Comparison of ENCODE assay signal across 1 cellular context in the genomic region with DNA sequence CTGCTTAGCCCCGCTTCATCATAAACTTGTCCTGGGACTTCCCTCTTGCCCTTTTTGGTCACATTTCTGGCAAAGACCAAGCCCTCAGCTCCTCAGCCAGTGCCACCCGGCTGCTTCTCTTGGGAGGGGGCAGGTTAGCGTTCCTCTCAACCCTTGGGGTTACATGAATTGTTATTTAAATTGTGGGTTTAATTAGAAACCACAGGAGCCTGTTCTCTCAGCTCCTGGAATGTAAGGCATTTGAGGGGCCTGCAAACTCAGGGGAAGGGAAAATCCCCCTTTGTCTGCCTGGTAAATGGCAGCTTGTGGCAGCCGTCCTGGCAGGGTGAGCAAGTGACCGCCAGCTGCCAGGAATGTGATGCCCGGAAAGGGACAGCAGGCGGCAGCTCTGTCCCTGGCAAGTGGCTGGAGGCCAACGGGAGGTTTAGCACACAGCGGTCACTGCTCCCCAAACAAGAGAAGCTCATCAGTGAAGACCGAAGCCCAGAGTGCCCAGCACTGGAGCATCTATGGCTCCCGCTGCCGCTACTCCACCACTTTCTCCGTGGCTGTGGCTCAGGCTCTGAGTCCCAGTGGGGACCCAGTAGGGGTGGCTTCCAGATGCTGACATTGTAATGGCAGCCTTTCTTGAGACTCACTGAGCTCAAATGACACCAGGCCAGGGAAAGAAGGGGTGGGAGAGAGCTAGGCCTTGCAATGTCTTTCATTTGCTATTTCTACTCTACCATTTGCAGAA.
TF ChIP-seq lines count a peak whose summit lies in the region.

No MANE protein-coding gene starts in this region.

TF ChIP-seq in WTC11, 78 proteins besides CTCF, POLR2A, EP300 and RAD21 (continued from another document and continues in another):
- TF ChIP-seq, protein P1, sequence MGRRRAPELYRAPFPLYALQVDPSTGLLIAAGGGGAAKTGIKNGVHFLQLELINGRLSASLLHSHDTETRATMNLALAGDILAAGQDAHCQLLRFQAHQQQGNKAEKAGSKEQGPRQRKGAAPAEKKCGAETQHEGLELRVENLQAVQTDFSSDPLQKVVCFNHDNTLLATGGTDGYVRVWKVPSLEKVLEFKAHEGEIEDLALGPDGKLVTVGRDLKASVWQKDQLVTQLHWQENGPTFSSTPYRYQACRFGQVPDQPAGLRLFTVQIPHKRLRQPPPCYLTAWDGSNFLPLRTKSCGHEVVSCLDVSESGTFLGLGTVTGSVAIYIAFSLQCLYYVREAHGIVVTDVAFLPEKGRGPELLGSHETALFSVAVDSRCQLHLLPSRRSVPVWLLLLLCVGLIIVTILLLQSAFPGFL (CRISPR knock-in tag; IDR thresholded peaks at IDR 0.05; ENCODE audit: borderline replicate concordance): no peak
- TF ChIP-seq, protein P2, sequence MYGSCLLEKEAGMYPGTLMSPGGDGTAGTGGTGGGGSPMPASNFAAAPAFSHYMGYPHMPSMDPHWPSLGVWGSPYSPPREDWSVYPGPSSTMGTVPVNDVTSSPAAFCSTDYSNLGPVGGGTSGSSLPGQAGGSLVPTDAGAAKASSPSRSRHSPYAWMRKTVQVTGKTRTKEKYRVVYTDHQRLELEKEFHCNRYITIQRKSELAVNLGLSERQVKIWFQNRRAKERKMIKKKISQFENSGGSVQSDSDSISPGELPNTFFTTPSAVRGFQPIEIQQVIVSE (CRISPR knock-in tag; IDR thresholded peaks at IDR 0.05; ENCODE audit: borderline replicate concordance): no peak
- TF ChIP-seq ZNF423 (CRISPR knock-in tag; IDR thresholded peaks at IDR 0.05) (peak; percentile 56; the same call in 1 of the 2 replicates), GABPB1 (CRISPR knock-in tag; IDR thresholded peaks at IDR 0.05) (no peak), NFATC4 (CRISPR knock-in tag; IDR thresholded peaks at IDR 0.05) (no peak), STAT6 (CRISPR knock-in tag; conservative IDR thresholded peaks at IDR 0.05; ENCODE audit: low read depth) (no peak), ESRRA (CRISPR knock-in tag; IDR thresholded peaks at IDR 0.05; ENCODE audit: borderline replicate concordance) (no peak), TP53 (CRISPR knock-in tag; IDR thresholded peaks at IDR 0.05) (peak; percentile 65; the same call in 1 of the 2 replicates), E2F5 (CRISPR knock-in tag; IDR thresholded peaks at IDR 0.05) (no peak), ZNF317 (CRISPR knock-in tag; IDR thresholded peaks at IDR 0.05; ENCODE audit: borderline replicate concordance, low read depth) (no peak), ETV6 (CRISPR knock-in tag; IDR thresholded peaks at IDR 0.05) (peak; percentile 88), ZNF232 (CRISPR knock-in tag; IDR thresholded peaks at IDR 0.05) (no peak), NR1H2 (CRISPR knock-in tag; IDR thresholded peaks at IDR 0.05) (no peak), SP1 (CRISPR knock-in tag; conservative IDR thresholded peaks at IDR 0.05) (peak; percentile 24), IRF2 (CRISPR knock-in tag; IDR thresholded peaks at IDR 0.05; ENCODE audit: borderline replicate concordance, low read depth) (no peak), NR2C2 (CRISPR knock-in tag; IDR thresholded peaks at IDR 0.05) (no peak), ELF4 (CRISPR knock-in tag; IDR thresholded peaks at IDR 0.05; ENCODE audit: low read depth) (no peak), NFE2L1 (CRISPR knock-in tag; IDR thresholded peaks at IDR 0.05) (no peak), USF1 (CRISPR knock-in tag; IDR thresholded peaks at IDR 0.05) (no peak), EMX1 (CRISPR knock-in tag; IDR thresholded peaks at IDR 0.05) (no peak), NR3C1 (CRISPR knock-in tag; conservative IDR thresholded peaks at IDR 0.05; ENCODE audit: low read depth) (no peak), ERG (CRISPR knock-in tag; IDR thresholded peaks at IDR 0.05) (no peak), AR (CRISPR knock-in tag; IDR thresholded peaks at IDR 0.05) (no peak), IRF1 (CRISPR knock-in tag; IDR thresholded peaks at IDR 0.05) (no peak), ZNF138 (CRISPR knock-in tag; conservative IDR thresholded peaks at IDR 0.05) (no peak), MXD4 (CRISPR knock-in tag; IDR thresholded peaks at IDR 0.05; ENCODE audit: borderline replicate concordance) (no peak), TCF7 (CRISPR knock-in tag; IDR thresholded peaks at IDR 0.05; ENCODE audit: low read depth) (no peak)
- TF ChIP-seq, protein P3, sequence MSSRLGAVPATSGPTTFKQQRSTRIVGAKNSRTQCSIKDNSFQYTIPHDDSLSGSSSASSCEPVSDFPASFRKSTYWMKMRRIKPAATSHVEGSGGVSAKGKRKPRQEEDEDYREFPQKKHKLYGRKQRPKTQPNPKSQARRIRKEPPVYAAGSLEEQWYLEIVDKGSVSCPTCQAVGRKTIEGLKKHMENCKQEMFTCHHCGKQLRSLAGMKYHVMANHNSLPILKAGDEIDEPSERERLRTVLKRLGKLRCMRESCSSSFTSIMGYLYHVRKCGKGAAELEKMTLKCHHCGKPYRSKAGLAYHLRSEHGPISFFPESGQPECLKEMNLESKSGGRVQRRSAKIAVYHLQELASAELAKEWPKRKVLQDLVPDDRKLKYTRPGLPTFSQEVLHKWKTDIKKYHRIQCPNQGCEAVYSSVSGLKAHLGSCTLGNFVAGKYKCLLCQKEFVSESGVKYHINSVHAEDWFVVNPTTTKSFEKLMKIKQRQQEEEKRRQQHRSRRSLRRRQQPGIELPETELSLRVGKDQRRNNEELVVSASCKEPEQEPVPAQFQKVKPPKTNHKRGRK (CRISPR knock-in tag; IDR thresholded peaks at IDR 0.05; ENCODE audit: borderline replicate concordance): no peak
- TF ChIP-seq, protein P4, sequence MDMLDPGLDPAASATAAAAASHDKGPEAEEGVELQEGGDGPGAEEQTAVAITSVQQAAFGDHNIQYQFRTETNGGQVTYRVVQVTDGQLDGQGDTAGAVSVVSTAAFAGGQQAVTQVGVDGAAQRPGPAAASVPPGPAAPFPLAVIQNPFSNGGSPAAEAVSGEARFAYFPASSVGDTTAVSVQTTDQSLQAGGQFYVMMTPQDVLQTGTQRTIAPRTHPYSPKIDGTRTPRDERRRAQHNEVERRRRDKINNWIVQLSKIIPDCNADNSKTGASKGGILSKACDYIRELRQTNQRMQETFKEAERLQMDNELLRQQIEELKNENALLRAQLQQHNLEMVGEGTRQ (CRISPR knock-in tag; IDR thresholded peaks at IDR 0.05): no peak
- TF ChIP-seq, protein P5, sequence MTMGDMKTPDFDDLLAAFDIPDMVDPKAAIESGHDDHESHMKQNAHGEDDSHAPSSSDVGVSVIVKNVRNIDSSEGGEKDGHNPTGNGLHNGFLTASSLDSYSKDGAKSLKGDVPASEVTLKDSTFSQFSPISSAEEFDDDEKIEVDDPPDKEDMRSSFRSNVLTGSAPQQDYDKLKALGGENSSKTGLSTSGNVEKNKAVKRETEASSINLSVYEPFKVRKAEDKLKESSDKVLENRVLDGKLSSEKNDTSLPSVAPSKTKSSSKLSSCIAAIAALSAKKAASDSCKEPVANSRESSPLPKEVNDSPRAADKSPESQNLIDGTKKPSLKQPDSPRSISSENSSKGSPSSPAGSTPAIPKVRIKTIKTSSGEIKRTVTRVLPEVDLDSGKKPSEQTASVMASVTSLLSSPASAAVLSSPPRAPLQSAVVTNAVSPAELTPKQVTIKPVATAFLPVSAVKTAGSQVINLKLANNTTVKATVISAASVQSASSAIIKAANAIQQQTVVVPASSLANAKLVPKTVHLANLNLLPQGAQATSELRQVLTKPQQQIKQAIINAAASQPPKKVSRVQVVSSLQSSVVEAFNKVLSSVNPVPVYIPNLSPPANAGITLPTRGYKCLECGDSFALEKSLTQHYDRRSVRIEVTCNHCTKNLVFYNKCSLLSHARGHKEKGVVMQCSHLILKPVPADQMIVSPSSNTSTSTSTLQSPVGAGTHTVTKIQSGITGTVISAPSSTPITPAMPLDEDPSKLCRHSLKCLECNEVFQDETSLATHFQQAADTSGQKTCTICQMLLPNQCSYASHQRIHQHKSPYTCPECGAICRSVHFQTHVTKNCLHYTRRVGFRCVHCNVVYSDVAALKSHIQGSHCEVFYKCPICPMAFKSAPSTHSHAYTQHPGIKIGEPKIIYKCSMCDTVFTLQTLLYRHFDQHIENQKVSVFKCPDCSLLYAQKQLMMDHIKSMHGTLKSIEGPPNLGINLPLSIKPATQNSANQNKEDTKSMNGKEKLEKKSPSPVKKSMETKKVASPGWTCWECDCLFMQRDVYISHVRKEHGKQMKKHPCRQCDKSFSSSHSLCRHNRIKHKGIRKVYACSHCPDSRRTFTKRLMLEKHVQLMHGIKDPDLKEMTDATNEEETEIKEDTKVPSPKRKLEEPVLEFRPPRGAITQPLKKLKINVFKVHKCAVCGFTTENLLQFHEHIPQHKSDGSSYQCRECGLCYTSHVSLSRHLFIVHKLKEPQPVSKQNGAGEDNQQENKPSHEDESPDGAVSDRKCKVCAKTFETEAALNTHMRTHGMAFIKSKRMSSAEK (CRISPR knock-in tag; IDR thresholded peaks at IDR 0.05; ENCODE audit: borderline replicate concordance): 0 out of 2 replicates have a peak, but pooled peaks have one; percentile 5
